Comparison of ENCODE assay signal across 17 cellular contexts in the genomic region with DNA sequence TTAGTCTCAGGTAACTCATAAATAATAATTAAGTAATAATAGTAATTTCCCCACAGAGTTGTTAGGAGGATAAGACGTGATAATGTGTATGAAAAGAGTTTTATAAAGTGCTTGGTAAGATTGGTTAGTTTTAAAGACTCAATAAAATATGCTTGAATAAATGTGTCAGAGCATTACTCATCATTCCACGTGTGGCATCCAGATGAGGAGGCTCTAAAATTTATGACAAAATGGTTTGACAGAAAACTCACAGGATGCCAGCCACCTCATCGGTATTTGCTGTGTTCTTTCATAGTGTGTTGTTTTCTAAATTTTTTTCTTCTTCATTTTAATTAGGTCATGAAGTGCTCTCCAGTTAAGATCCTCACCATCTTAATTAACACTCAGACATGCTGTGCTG. TPM values are rescaled to one million over a fixed set of nuclear protein-coding genes. Genes with fewer than 3 reads are reported as not detected.
"Had no signal": no experiment of that assay in that cellular context is flagged by ENCODE, and none has a peak within 500 bp of the region (broad histone marks: within the 10 kb centered on the region; RNA-seq: fewer than 3 reads in every experiment).

No MANE protein-coding gene starts in this region.

- H3K27ac ChIP-seq: hepatocyte, ovary, spleen, stomach, testis had no signal

- H3K4me1 ChIP-seq: spleen, stomach, testis had no signal

- DNase-seq: activated CD4-positive, alpha-beta T cell treated with anti-CD3 and anti-CD28 coated beads, Interleukin-2, amount 50 U/mL, for 4 hours; activated CD4-positive, CD25-positive, alpha-beta regulatory T cell treated with anti-CD3 and anti-CD28 coated beads, Interleukin-2, amount 50 U/mL, for 72 hours; activated naive CD4-positive, alpha-beta T cell treated with Interleukin-2 at 50 U/mL for 16 hours; activated naive CD8-positive, alpha-beta T cell treated with anti-CD3 and anti-CD28 coated beads, Interleukin-2, amount 50 U/mL, for 24 hours; activated T-cell treated with anti-CD3 and anti-CD28 coated beads for 4 hours; aorta; effector memory CD4-positive, alpha-beta T cell; islet precursor cell; naive thymus-derived CD4-positive, alpha-beta T cell; ovary; spleen; stomach; testis had no signal

- H3K36me3 ChIP-seq: ovary, spleen, stomach had no signal

- ATAC-seq: activated naive CD8-positive, alpha-beta T cell treated with anti-CD3 and anti-CD28 coated beads, Interleukin-2, amount 50 U/mL, for 24 hours; activated T-helper 17 cell treated with anti-CD3 and anti-CD28 coated beads, Interleukin-2, amount 50 U/mL, for 72 hours; left lobe of liver; naive thymus-derived CD4-positive, alpha-beta T cell; sciatic nerve had no signal

- H3K27me3 ChIP-seq: hepatocyte, ovary, spleen, stomach, testis had no signal

- H3K4me3 ChIP-seq: hepatocyte, ovary, spleen, stomach, testis had no signal

- H3K9me3 ChIP-seq: ovary, spleen, stomach, testis had no signal

RNA-seq across cellular contexts. Expression of gene SPAG17, which starts 19.1 kb away (rescaled TPM):
- total RNA-seq: activated T-helper 17 cell treated with anti-CD3 and anti-CD28 coated beads, Interleukin-2, amount 50 U/mL, for 72 hours; left lobe of liver; naive thymus-derived CD4-positive, alpha-beta T cell had no signal
- polyA plus RNA-seq: aorta; naive thymus-derived CD4-positive, alpha-beta T cell had no signal
